Comparison of ENCODE assay signal across 8 cellular contexts in genomic region chr10:52951819-52952218, GRCh38.
DNase-seq lines count a peak whose midpoint lies in the region; ATAC-seq, FAIRE-seq and TF ChIP-seq lines count a peak whose summit lies in the region.

No MANE protein-coding gene starts in this region.

- no peak overlapping the region for H3K4me2 ChIP-seq in Karpas-422 (ENCODE audit: low read depth, low read length, poor library complexity, severe bottlenecking)
- no peak overlapping the region for H3K4me2 ChIP-seq in K562 (ENCODE audit: insufficient read depth, low read length)
- no peak overlapping the region for H3K4me2 ChIP-seq in mesendoderm (ENCODE audit: low read length)

- POLR2A ChIA-PET in K562 (lab: Yijun Ruan, JAX), result no interaction called here

- CTCF ChIA-PET in K562 (lab: Yijun Ruan, JAX; ENCODE audit: low intra/inter-chr PET ratio), result no interaction called here

- H3K9ac ChIP-seq in Karpas-422 (ENCODE audit: low read length), result no peak overlapping the region
- no peak overlapping the region for H3K9ac ChIP-seq in K562 (ENCODE audit: insufficient read depth in 1 of 2, low read depth in 2 of 2, low read length in 2 of 2)
- H3K9ac ChIP-seq in mesendoderm (ENCODE audit: low read length), result peak overlapping the region; percentile 9

- no peaks in the 10 kb centered on the region for H3K4me1 ChIP-seq in Karpas-422 (ENCODE audit: low read length)
- H3K4me1 ChIP-seq in K562 (replicated peaks in 1 of 2; ENCODE audit: control insufficient read depth in 2 of 2, insufficient read depth in 2 of 2, low read length in 2 of 2), result no peaks in the 10 kb centered on the region
- H3K4me1 ChIP-seq in mesendoderm (ENCODE audit: control insufficient read depth, low read depth, low read length), result no peaks in the 10 kb centered on the region
- H3K4me1 ChIP-seq in ascending aorta, result no peaks in the 10 kb centered on the region

- peak overlapping the region; percentile 92 for H2BK120ac ChIP-seq in mesendoderm (ENCODE audit: low read depth, low read length)

- H2AFZ ChIP-seq in Karpas-422 (ENCODE audit: low read length) (no peak overlapping the region), K562 (ENCODE audit: low read depth, low read length) (no peak overlapping the region)

- H3K18ac ChIP-seq in mesendoderm (ENCODE audit: low read length), result peak overlapping the region; percentile 55

- no peak overlapping the region for H2AK5ac ChIP-seq in mesendoderm (ENCODE audit: low read length)

- H4K5ac ChIP-seq in mesendoderm (ENCODE audit: low read length), result no peak overlapping the region

- peak in 1 of 2 experiments; percentile 21; a peak in 1 of 4 replicates for TF ChIP-seq RAD21 in K562 (CRISPR knock-in tag; conservative IDR thresholded peaks at IDR 0.05 in 1 of 2, IDR thresholded peaks at IDR 0.05 in 1 of 2)

- H3K36me3 ChIP-seq in Karpas-422 (ENCODE audit: insufficient read depth, low read length) (no peaks in the 10 kb centered on the region), K562 (ENCODE audit: control insufficient read depth, insufficient read depth, low read length) (no peaks in the 10 kb centered on the region), mesendoderm (ENCODE audit: control insufficient read depth, insufficient read depth, low read length) (no peaks in the 10 kb centered on the region), ascending aorta (no peaks in the 10 kb centered on the region)

- H3K9me3 ChIP-seq in Karpas-422 (ENCODE audit: low read length) (no peaks in the 10 kb centered on the region; the same call in 1 of the 2 replicates), K562 (replicated peaks; ENCODE audit: control insufficient read depth, insufficient read depth, low read depth, low read length) (no peaks in the 10 kb centered on the region), ascending aorta (no peaks in the 10 kb centered on the region)

- TF ChIP-seq POLR2A in H54 (IDR thresholded peaks at IDR 0.05; ENCODE audit: low read depth, low read length) (no peak), K562 (conservative IDR thresholded peaks at IDR 0.05) (no peak)

- no TSS peak for BruUV-seq in K562 (replicated peaks; lab: Mats Ljungman, UMichigan)

- FAIRE-seq in H54 (lab: Jason Lieb, UNC) (no peak), K562 (lab: Jason Lieb, UNC) (no peak)

- no peaks in the 10 kb centered on the region for H3K79me2 ChIP-seq in Karpas-422 (ENCODE audit: low read length)
- H3K79me2 ChIP-seq in K562 (ENCODE audit: control insufficient read depth, insufficient read depth, low read length), result no peaks in the 10 kb centered on the region
- no peaks in the 10 kb centered on the region for H3K79me2 ChIP-seq in mesendoderm (ENCODE audit: control insufficient read depth, insufficient read depth, low read length)

- no peak overlapping the region for H3K4me3 ChIP-seq in Karpas-422 (ENCODE audit: low read length)
- H3K4me3 ChIP-seq in K562, result no peak overlapping the region
- H3K4me3 ChIP-seq in mesendoderm (ENCODE audit: low read length), result no peak overlapping the region
- H3K4me3 ChIP-seq in ascending aorta, result no peak overlapping the region

- no peak overlapping the region for H2BK15ac ChIP-seq in mesendoderm (replicated peaks; ENCODE audit: low read depth)

- TF ChIP-seq EP300 in K562 (IDR thresholded peaks at IDR 0.05; ENCODE audit: low read length), result no peak

- H3K56ac ChIP-seq in mesendoderm (ENCODE audit: low read length), result peak overlapping the region; percentile 84

- in situ Hi-C loops in K562 (cut with MboI), result no loop called here

- H3K9me2 ChIP-seq in Karpas-422 (replicated peaks; ENCODE audit: insufficient read depth, low read length), result no peaks in the 10 kb centered on the region

- H3K27me3 ChIP-seq in Karpas-422 (ENCODE audit: low read length) (no peaks in the 10 kb centered on the region), K562 (ENCODE audit: control insufficient read depth in 2 of 2, insufficient read depth in 2 of 2, low read length in 2 of 2) (no peaks in the 10 kb centered on the region), mesendoderm (ENCODE audit: insufficient read depth, low read length, poor library complexity) (no peaks in the 10 kb centered on the region), ascending aorta (no peaks in the 10 kb centered on the region)

- H2BK5ac ChIP-seq in mesendoderm (ENCODE audit: low read length), result peak overlapping the region; percentile 78

- DNase-seq in SHP77 (lab: John Stamatoyannopoulos, UW), result peak; percentile 5 to 13
- no peak for DNase-seq in SHP77 treated with DMSO at 0.1 percent for 48 hours (lab: John Stamatoyannopoulos, UW)
- DNase-seq in H54 (ENCODE audit: insufficient read length, low spot score), result peak; percentile 26
- peak; percentile 61 for DNase-seq in Karpas-422
- peak in 3 of 4 experiments; percentile 6 to 19 (median 16) for DNase-seq in K562 (ENCODE audit: extremely low read depth in 1 of 4, low spot score in 3 of 4)
- peak; percentile 92 for DNase-seq in mesendoderm
- DNase-seq in NCI-H2227 (lab: John Stamatoyannopoulos, UW; ENCODE audit: unreplicated experiment), result no peak
- no peak for DNase-seq in ascending aorta (ENCODE audit: low spot score in 2 of 2)

- TF ChIP-seq CTCF in K562 (IDR thresholded peaks at IDR 0.05 in 2 of 3, conservative IDR thresholded peaks at IDR 0.05 in 1 of 3; ENCODE audit: insufficient read depth in 2 of 3, low read depth in 1 of 3, low read length in 3 of 3) (0 out of 6 replicates have a peak, but pooled peaks of 1 of the 3 experiments have one; percentile 18), ascending aorta (IDR thresholded peaks at IDR 0.05) (no peak)

- ATAC-seq in K562, result no peak

- peak overlapping the region; percentile 90 for H3K4ac ChIP-seq in mesendoderm (ENCODE audit: low read depth, low read length)

- H4K20me1 ChIP-seq in Karpas-422 (ENCODE audit: insufficient read depth, low read depth, low read length) (no peaks in the 10 kb centered on the region), K562 (replicated peaks; ENCODE audit: control insufficient read depth, insufficient read depth, low read length) (no peaks in the 10 kb centered on the region)

- H3K27ac ChIP-seq in Karpas-422 (ENCODE audit: low read length) (no peak overlapping the region), K562 (ENCODE audit: extremely low read depth, low read depth, low read length) (no peak overlapping the region), mesendoderm (ENCODE audit: low read depth, low read length) (no peak overlapping the region), ascending aorta (no peak overlapping the region)

- H3K79me1 ChIP-seq in mesendoderm (ENCODE audit: low read length), result no peaks in the 10 kb centered on the region

- intact Hi-C loops in K562 (cut with micrococcal nuclease) (no loop called here), ascending aorta (cut with DNase I) (no loop called here)

- H3K9me1 ChIP-seq in K562 (ENCODE audit: control insufficient read depth, insufficient read depth, low read length), result no peaks in the 10 kb centered on the region

- 0% methylated on average over 5 of the region's 5 CpGs for WGBS in K562 (ENCODE audit: insufficient coverage, low coverage, missing lambda C conversion rate)
- WGBS in mesendoderm (ENCODE audit: extremely low coverage, insufficient coverage, low lambda C conversion rate), result no CpG with 5 or more reads among the region's 5 CpGs

- no peak overlapping the region for H4K8ac ChIP-seq in mesendoderm (ENCODE audit: low read depth, low read length)

- H3K23ac ChIP-seq in mesendoderm (ENCODE audit: low read length), result no peak overlapping the region

TF ChIP-seq in K562, 482 proteins besides CTCF, POLR2A, EP300 and RAD21 (continues in another document):
- no peak for TF ChIP-seq ZNF324 (CRISPR knock-in tag; IDR thresholded peaks at IDR 0.05)
- TF ChIP-seq ZFPM2 (CRISPR knock-in tag; IDR thresholded peaks at IDR 0.05), result no peak
- no peak for TF ChIP-seq TAL1 (IDR thresholded peaks at IDR 0.05)
- no peak for TF ChIP-seq PURB (CRISPR knock-in tag; IDR thresholded peaks at IDR 0.05; ENCODE audit: low read depth)
- no peak for TF ChIP-seq NKRF (IDR thresholded peaks at IDR 0.05; ENCODE audit: borderline replicate concordance)
- TF ChIP-seq SRSF9 (IDR thresholded peaks at IDR 0.05; ENCODE audit: borderline replicate concordance, low read depth, low read length), result no peak
- TF ChIP-seq SAP30 (IDR thresholded peaks at IDR 0.05; ENCODE audit: borderline replicate concordance, insufficient read depth, low read depth, low read length, poor library complexity, severe bottlenecking), result no peak

Comparison
In these comparisons a context has a peak if more than half of its experiments do, and no peak if none do; other contexts are left out.
1. DNase-seq: peak in SHP77 (2 of 2), H54 (single experiment), Karpas-422 (single experiment), K562 (3 of 4) and mesendoderm (single experiment); none in SHP77 treated with DMSO at 0.1 percent for 48 hours (single experiment), NCI-H2227 (single experiment) and ascending aorta (0 of 2).